ENCODE assay signal across 27 cellular contexts in the genomic region with DNA sequence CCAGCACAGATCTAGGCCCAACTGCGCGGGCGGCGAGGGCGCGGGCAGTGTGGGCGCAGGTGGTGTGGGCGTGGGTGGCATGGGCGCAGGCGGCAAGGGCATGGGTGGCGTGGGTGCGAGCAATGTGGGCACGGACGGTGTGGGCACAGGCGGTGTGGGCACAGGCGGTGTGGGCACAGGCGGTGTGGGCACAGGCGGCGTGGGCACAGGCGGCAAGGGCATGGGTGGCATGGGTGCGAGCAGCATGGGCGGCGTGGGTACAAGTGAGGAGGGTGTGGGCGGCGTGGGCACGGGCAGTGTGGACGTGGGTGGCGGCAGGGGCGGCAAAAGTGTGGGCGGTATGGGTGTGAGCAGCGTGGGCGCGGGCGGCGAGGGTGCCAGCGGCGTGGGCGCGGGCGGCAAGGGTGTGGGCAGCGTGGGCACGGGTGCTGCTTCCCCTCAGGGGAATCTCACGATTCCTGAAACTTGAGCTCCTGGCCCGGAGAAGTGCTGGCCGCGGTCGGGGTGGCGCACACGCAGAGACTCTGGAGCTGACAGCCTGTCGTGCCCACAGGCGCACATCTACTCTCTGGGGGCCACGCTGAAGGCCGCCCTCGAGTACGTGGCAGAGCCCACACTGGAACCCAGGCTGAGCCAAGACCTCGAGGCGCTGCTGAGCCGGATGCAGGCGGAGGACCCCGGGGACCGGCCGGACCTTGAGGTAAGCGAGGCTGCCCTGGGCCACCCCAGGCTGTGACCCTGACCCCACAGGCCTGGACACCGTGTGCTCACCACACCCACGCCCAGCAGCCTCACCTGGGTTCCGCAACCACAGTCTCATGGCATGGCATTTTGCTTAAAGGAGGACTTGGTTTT. TPM values are rescaled to one million over a fixed set of nuclear protein-coding genes. Genes with fewer than 3 reads are reported as not detected.
"Had no signal": no experiment of that assay in that cellular context is flagged by ENCODE, and none has a peak within 500 bp of the region (broad histone marks: within the 10 kb centered on the region; RNA-seq: fewer than 3 reads in every experiment).

No MANE protein-coding gene starts in this region.

- H3K36me3 ChIP-seq: colonic mucosa, esophagus squamous epithelium, gastroesophageal sphincter, neutrophil, sigmoid colon, suprapubic skin, thyroid gland, upper lobe of left lung, vagina had no signal

- H3K4me1 ChIP-seq: colonic mucosa, esophagus squamous epithelium, gastroesophageal sphincter, psoas muscle, sigmoid colon, suprapubic skin, thyroid gland, upper lobe of left lung, vagina had no signal

- DNase-seq: colonic mucosa; dermis blood vessel endothelial cell; esophagus squamous epithelium; foreskin fibroblast; left colon; naive thymus-derived CD4-positive, alpha-beta T cell; nephron progenitor cell; psoas muscle; retina; sigmoid colon; stimulated activated CD4-positive, alpha-beta T cell treated with anti-CD3 and anti-CD28 coated beads, Interleukin-2, amount 100 ng/mL, for 24 hours; stimulated activated CD4-positive, alpha-beta T cell treated with anti-CD3 and anti-CD28 coated beads, Interleukin-4, amount 100 ng/mL, for 4 hours; stimulated activated naive CD4-positive, alpha-beta T cell; thyroid gland had no signal

- ATAC-seq: gastroesophageal sphincter, left colon, psoas muscle had no signal

- H3K27me3 ChIP-seq: colonic mucosa, neutrophil, thyroid gland, upper lobe of left lung, vagina had no signal

- H3K27ac ChIP-seq: colonic mucosa, esophagus squamous epithelium, gastroesophageal sphincter, neutrophil, psoas muscle, sigmoid colon, skin epidermis, suprapubic skin, thyroid gland, upper lobe of left lung, vagina had no signal

- H3K9me3 ChIP-seq: colonic mucosa, esophagus squamous epithelium, gastroesophageal sphincter, neutrophil, psoas muscle, sigmoid colon, suprapubic skin, thyroid gland, upper lobe of left lung, vagina had no signal

- H3K4me3 ChIP-seq: colonic mucosa, esophagus squamous epithelium, gastroesophageal sphincter, psoas muscle, sigmoid colon, skin epidermis, suprapubic skin, thyroid gland, upper lobe of left lung, vagina had no signal

RNA-seq across cellular contexts. Expression of a gene that starts 23.0 kb away (rescaled TPM):
- total RNA-seq: dermis blood vessel endothelial cell, osteoblast had no signal
- polyA plus RNA-seq: naive thymus-derived CD4-positive, alpha-beta T cell had no signal

RNA-seq across cellular contexts. Expression of a gene that starts 47.0 kb away (rescaled TPM):
- total RNA-seq: colonic mucosa, dermis blood vessel endothelial cell, epithelial cell of proximal tubule, esophagus squamous epithelium, gastroesophageal sphincter, kidney epithelial cell, left colon, liver, lung microvascular endothelial cell, mesenteric fat pad, mononuclear cell, osteoblast, psoas muscle, sigmoid colon, suprapubic skin, thyroid gland, vagina had no signal
- polyA plus RNA-seq: liver; naive thymus-derived CD4-positive, alpha-beta T cell; psoas muscle; sigmoid colon had no signal

RNA-seq across cellular contexts. Expression of a gene that starts 54.6 kb away (rescaled TPM):
- total RNA-seq: dermis blood vessel endothelial cell, epithelial cell of proximal tubule, kidney epithelial cell, lung microvascular endothelial cell, osteoblast had no signal
- polyA plus RNA-seq: naive thymus-derived CD4-positive, alpha-beta T cell had no signal
